Comparison of ENCODE assay signal across 23 cellular contexts in genomic region chr20:48765359-48765758, GRCh38.
DNase-seq lines count a peak whose midpoint lies in the region; ATAC-seq and TF ChIP-seq lines count a peak whose summit lies in the region.
"Had no signal": no experiment of that assay in that cellular context is flagged by ENCODE, and none has a peak within 500 bp of the region (broad histone marks: within the 10 kb centered on the region; RNA-seq: fewer than 3 reads in every experiment).

No MANE protein-coding gene starts in this region.

- whole genome bisulfite sequencing in spleen, 5 donors: 68 to 86% (median 79%) methylated on average over 4 of the region's 4 CpGs

- TF ChIP-seq CTCF in activated B cell treated with CpG ODN at 0.5 μM for 24 hours (IDR thresholded peaks at IDR 0.05): no peak
- TF ChIP-seq CTCF in spleen (IDR thresholded peaks at IDR 0.05 in 8 of 11, conservative IDR thresholded peaks at IDR 0.05 in 3 of 11): no peak

- peaks cover 93% of the 10 kb centered on the region for H3K4me1 Mint-ChIP-seq in activated CD8-positive, alpha-beta memory T cell treated with anti-CD3 and anti-CD28 coated beads, Interleukin-2, amount 10 ng/mL, durations not matched to agents 7 days and 5 days
- H3K4me1 Mint-ChIP-seq in activated B cell treated with CpG ODN at 0.5 μM for 24 hours: peaks cover 94% of the 10 kb centered on the region
- H3K4me1 Mint-ChIP-seq in effector memory CD8-positive, alpha-beta T cell (ENCODE audit: low read depth in 2 of 2): peaks cover 81 to 87% of the 10 kb centered on the region in 2 donors

- no peak overlapping the region for H3K4me3 ChIP-seq in spleen
- H3K4me3 ChIP-seq: GM12878, uterus had no signal

- POLR2A ChIA-PET in activated B cell treated with CpG ODN at 0.5 μM for 24 hours (lab: Charles Lee): interaction anchor here (0.6 kb wide), 1 partner anchor 97 kb away, joined by 3 read pairs; no protein-coding TSS in a partner anchor

- H3K4me1 ChIP-seq in spleen: peaks cover 46 to 100% (median 94%) of the 10 kb centered on the region in 6 donors
- H3K4me1 ChIP-seq: uterus had no signal

- intact Hi-C loops in activated B cell treated with CpG ODN at 0.5 μM for 24 hours (cut with micrococcal nuclease) (no loop called here), spleen (cut with DNase I; ENCODE audit: low total_unique reads) (no loop called here)

- H3K27me3 Mint-ChIP-seq in activated CD8-positive, alpha-beta memory T cell treated with anti-CD3 and anti-CD28 coated beads, Interleukin-2, amount 10 ng/mL, durations not matched to agents 7 days and 5 days: no peaks in the 10 kb centered on the region
- H3K27me3 Mint-ChIP-seq in activated B cell treated with CpG ODN at 0.5 μM for 24 hours: no peaks in the 10 kb centered on the region
- H3K27me3 Mint-ChIP-seq in effector memory CD8-positive, alpha-beta T cell: no peaks in the 10 kb centered on the region

- no peak for ATAC-seq in activated CD8-positive, alpha-beta memory T cell treated with anti-CD3 and anti-CD28 coated beads, Interleukin-2, amount 10 ng/mL, durations not matched to agents 7 days and 5 days
- ATAC-seq in activated B cell treated with CpG ODN at 0.5 μM for 24 hours (ENCODE audit: low read depth): no peak
- no peak for ATAC-seq in effector memory CD8-positive, alpha-beta T cell (replicated peaks)
- ATAC-seq: GM12878, Right ventricle myocardium inferior had no signal

- no peak overlapping the region for H3K4me3 Mint-ChIP-seq in activated CD8-positive, alpha-beta memory T cell treated with anti-CD3 and anti-CD28 coated beads, Interleukin-2, amount 10 ng/mL, durations not matched to agents 7 days and 5 days
- H3K4me3 Mint-ChIP-seq in activated B cell treated with CpG ODN at 0.5 μM for 24 hours: no peak overlapping the region
- H3K4me3 Mint-ChIP-seq in effector memory CD8-positive, alpha-beta T cell: peak overlapping the region; percentile 31 to 56

- no peak for TF ChIP-seq POLR2A in spleen (IDR thresholded peaks at IDR 0.05)

- H3K27ac ChIP-seq in spleen: peak overlapping the region in 5 of 8 donors; percentile 25 to 97 (median 89)
- H3K27ac ChIP-seq: uterus, WERI-Rb-1 had no signal

- H3K36me3 Mint-ChIP-seq in activated CD8-positive, alpha-beta memory T cell treated with anti-CD3 and anti-CD28 coated beads, Interleukin-2, amount 10 ng/mL, durations not matched to agents 7 days and 5 days: peaks cover 28% of the 10 kb centered on the region
- peaks cover 22% of the 10 kb centered on the region for H3K36me3 Mint-ChIP-seq in activated B cell treated with CpG ODN at 0.5 μM for 24 hours (ENCODE audit: low read depth)
- peaks cover 46% of the 10 kb centered on the region for H3K36me3 Mint-ChIP-seq in effector memory CD8-positive, alpha-beta T cell (ENCODE audit: insufficient read depth)

- no peak for DNase-seq in activated CD8-positive, alpha-beta memory T cell treated with anti-CD3 and anti-CD28 coated beads, Interleukin-2, amount 10 ng/mL, durations not matched to agents 7 days and 5 days
- DNase-seq in activated CD8-positive, alpha-beta memory T cell treated with anti-CD3 and anti-CD28 coated beads for 24 hours: no peak
- no peak for DNase-seq in activated B cell treated with CpG ODN at 0.5 μM for 24 hours
- no peak for DNase-seq in effector memory CD8-positive, alpha-beta T cell
- DNase-seq in spleen: no peak
- DNase-seq in NCI-H774 (lab: John Stamatoyannopoulos, UW): no peak
- no peak for DNase-seq in GM03348 (ENCODE audit: low spot score)
- DNase-seq in ecto neural progenitor cell (ENCODE audit: low spot score): no peak
- DNase-seq: C1 segment of cervical spinal cord; GF-D8; GOT3; hippocampal formation; KG1; kidney; mesenchymal stem cell; NCI-H526 treated with DMSO at 0.1 percent for 48 hours; small intestine; stimulated activated CD4-positive, alpha-beta T cell treated with anti-CD3 and anti-CD28 coated beads, Interleukin-4, amount 100 ng/mL, for 24 hours; substantia nigra; uterus; WERI-Rb-1 had no signal

- CTCF ChIA-PET in activated CD8-positive, alpha-beta memory T cell treated with anti-CD3 and anti-CD28 coated beads, Interleukin-2, amount 10 ng/mL, durations not matched to agents 7 days and 5 days (lab: Charles Lee): interaction anchor here (0.9 to 1.4 kb wide), 3 partner anchors 27 to 140 kb away, joined by 3 to 4 read pairs (median 3); no protein-coding TSS in a partner anchor
- CTCF ChIA-PET in activated B cell treated with CpG ODN at 0.5 μM for 24 hours (lab: Charles Lee): no interaction called here

- H3K9me3 Mint-ChIP-seq in activated CD8-positive, alpha-beta memory T cell treated with anti-CD3 and anti-CD28 coated beads, Interleukin-2, amount 10 ng/mL, durations not matched to agents 7 days and 5 days (ENCODE audit: low read depth): no peaks in the 10 kb centered on the region
- H3K9me3 Mint-ChIP-seq in activated B cell treated with CpG ODN at 0.5 μM for 24 hours: peaks cover 2% of the 10 kb centered on the region
- no peaks in the 10 kb centered on the region for H3K9me3 Mint-ChIP-seq in effector memory CD8-positive, alpha-beta T cell

- H3K27ac Mint-ChIP-seq in activated CD8-positive, alpha-beta memory T cell treated with anti-CD3 and anti-CD28 coated beads, Interleukin-2, amount 10 ng/mL, durations not matched to agents 7 days and 5 days: peak overlapping the region; percentile 28
- H3K27ac Mint-ChIP-seq in activated B cell treated with CpG ODN at 0.5 μM for 24 hours: peak overlapping the region; percentile 74
- peak overlapping the region; percentile 92 to 93 for H3K27ac Mint-ChIP-seq in effector memory CD8-positive, alpha-beta T cell

- no peaks in the 10 kb centered on the region for H3K27me3 ChIP-seq in spleen (replicated peaks in 1 of 7)
- H3K27me3 ChIP-seq: uterus had no signal

- peaks cover 0 to 32% (median 0%) of the 10 kb centered on the region in 6 donors for H3K36me3 ChIP-seq in spleen
- H3K36me3 ChIP-seq: uterus, WERI-Rb-1 had no signal

- H3K9me3 ChIP-seq in spleen: peaks cover 0 to 5% (median 0%) of the 10 kb centered on the region in 8 donors
- H3K9me3 ChIP-seq: uterus had no signal

Comparison
In these comparisons a context has a peak if more than half of its experiments do, and no peak if none do; other contexts are left out.
1. H3K27ac Mint-ChIP-seq: peak in every context shown above with its lines; median percentile 92 in effector memory CD8-positive, alpha-beta T cell; 74 in activated B cell treated with CpG ODN at 0.5 μM for 24 hours; 28 in activated CD8-positive, alpha-beta memory T cell treated with anti-CD3 and anti-CD28 coated beads, Interleukin-2, amount 10 ng/mL, durations not matched to agents 7 days and 5 days.
2. H3K4me3 Mint-ChIP-seq: peak in effector memory CD8-positive, alpha-beta T cell (2 of 2); none in activated CD8-positive, alpha-beta memory T cell treated with anti-CD3 and anti-CD28 coated beads, Interleukin-2, amount 10 ng/mL, durations not matched to agents 7 days and 5 days (single experiment) and activated B cell treated with CpG ODN at 0.5 μM for 24 hours (single experiment).